1 cellular context compared by ENCODE assay signal in the genomic region with DNA sequence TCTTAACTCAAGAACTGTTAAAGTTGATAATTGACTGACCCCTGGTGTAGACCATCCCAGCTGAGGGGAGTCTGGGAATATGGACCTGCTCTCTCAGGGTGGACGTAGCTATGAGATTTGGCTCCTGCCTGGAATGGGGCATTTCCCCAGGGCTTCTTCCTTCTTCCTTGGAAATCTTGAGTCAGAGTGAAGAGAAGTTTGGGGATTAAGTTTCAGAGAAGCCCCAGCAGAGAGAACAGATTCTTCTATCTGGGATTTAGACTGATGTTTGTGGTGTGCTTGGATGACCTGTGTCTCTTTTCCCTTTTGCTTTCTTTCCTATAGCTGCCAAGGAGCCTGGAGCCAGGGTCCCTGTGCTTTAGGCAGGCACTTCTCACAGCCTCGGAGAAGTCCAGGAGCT.
TF ChIP-seq lines count a peak whose summit lies in the region.

No MANE protein-coding gene starts in this region.

TF ChIP-seq in H1, 55 proteins besides CTCF, POLR2A, EP300 and RAD21:
- TF ChIP-seq TAF7 (optimal IDR thresholded peaks at IDR 0.05; ENCODE audit: borderline replicate concordance, low read depth, low read length) (no peak), SIN3A (conservative IDR thresholded peaks at IDR 0.05 in 1 of 2, IDR thresholded peaks at IDR 0.05 in 1 of 2; ENCODE audit: low read depth in 1 of 2, low read length in 2 of 2) (no peak), KDM5A (IDR thresholded peaks at IDR 0.05; ENCODE audit: low read length) (no peak), SP1 (IDR thresholded peaks at IDR 0.05; ENCODE audit: low read depth, low read length) (no peak), ATF2 (IDR thresholded peaks at IDR 0.05; ENCODE audit: low read length) (no peak), EZH2 (IDR thresholded peaks at IDR 0.05; ENCODE audit: low read depth, low read length, severe bottlenecking) (no peak), JUN (IDR thresholded peaks at IDR 0.05; ENCODE audit: low read depth, low read length) (no peak), NANOG (IDR thresholded peaks at IDR 0.05; ENCODE audit: insufficient read depth, low read depth, low read length, poor library complexity, severe bottlenecking) (no peak), CTBP2 (IDR thresholded peaks at IDR 0.05; ENCODE audit: borderline replicate concordance, insufficient read depth, insufficient read length, low read length) (no peak), KDM1A (IDR thresholded peaks at IDR 0.05; ENCODE audit: borderline replicate concordance, low read length) (no peak), CHD2 (IDR thresholded peaks at IDR 0.05; ENCODE audit: low read length) (no peak), SAP30 (IDR thresholded peaks at IDR 0.05; ENCODE audit: insufficient read depth, insufficient replicate concordance, low read length) (no peak), RNF2 (IDR thresholded peaks at IDR 0.05; ENCODE audit: borderline replicate concordance, low read depth, low read length, missing control alignments, poor library complexity, severe bottlenecking) (no peak), KDM4A (IDR thresholded peaks at IDR 0.05; ENCODE audit: low read depth, low read length, severe bottlenecking) (no peak), POU5F1 (IDR thresholded peaks at IDR 0.05; ENCODE audit: low read depth, low read length) (no peak)
